8 cellular contexts compared by ENCODE assay signal in genomic region chr1:55212349-55213028, GRCh38. TPM values are rescaled to one million over a fixed set of nuclear protein-coding genes. Genes with fewer than 3 reads are reported as not detected.
DNase-seq lines count a peak whose midpoint lies in the region; TF ChIP-seq lines count a peak whose summit lies in the region.

No MANE protein-coding gene starts in this region.

- H3K79me2 ChIP-seq in MM.1S (ENCODE audit: low read length): peaks cover 83% of the 10 kb centered on the region

- H2AFZ ChIP-seq in MM.1S (ENCODE audit: low read length): no peak overlapping the region

- H3K4me3 ChIP-seq in Peyer's patch: peak overlapping the region; percentile 27 to 98 (median 86)
- peak overlapping the region; percentile 91 for H3K4me3 ChIP-seq in skeletal muscle satellite cell (ENCODE audit: low read length)
- H3K4me3 ChIP-seq in MM.1S (ENCODE audit: low read length): no peak overlapping the region

- no peak for TF ChIP-seq POLR2A in Peyer's patch (IDR thresholded peaks at IDR 0.05)
- TF ChIP-seq POLR2A in erythroblast (IDR thresholded peaks at IDR 0.05; ENCODE audit: low read length): no peak

- H3K4me2 ChIP-seq in skeletal muscle satellite cell (ENCODE audit: low read length) (peak overlapping the region; percentile 90), MM.1S (ENCODE audit: low read depth, low read length) (no peak overlapping the region)

- H3K9me3 ChIP-seq in Peyer's patch (no peaks in the 10 kb centered on the region), skeletal muscle satellite cell (replicated peaks; ENCODE audit: low read length) (no peaks in the 10 kb centered on the region), MM.1S (replicated peaks; ENCODE audit: insufficient read depth, low read length) (no peaks in the 10 kb centered on the region)

- H3K4me1 ChIP-seq in Peyer's patch (peaks cover 0 to 57% (median 11%) of the 10 kb centered on the region in 4 donors), skeletal muscle satellite cell (ENCODE audit: control insufficient read depth, insufficient read depth, low read length) (peaks cover 53% of the 10 kb centered on the region), MM.1S (ENCODE audit: low read length) (peaks cover 27% of the 10 kb centered on the region)

- H3K9me2 ChIP-seq in MM.1S (replicated peaks; ENCODE audit: insufficient read depth, low read length): no peaks in the 10 kb centered on the region

- no peaks in the 10 kb centered on the region for H3K27me3 ChIP-seq in Peyer's patch
- H3K27me3 ChIP-seq in skeletal muscle satellite cell (ENCODE audit: control insufficient read depth, insufficient read depth, low read length): no peaks in the 10 kb centered on the region
- H3K27me3 ChIP-seq in MM.1S (replicated peaks; ENCODE audit: insufficient read depth, low read length): no peaks in the 10 kb centered on the region

- H3K27ac ChIP-seq in Peyer's patch (peak overlapping the region in 2 of 4 donors; percentile 16 to 97), MM.1S (ENCODE audit: low read length) (no peak overlapping the region)

- TF ChIP-seq CTCF in Peyer's patch (IDR thresholded peaks at IDR 0.05) (no peak), MM.1S (IDR thresholded peaks at IDR 0.05; ENCODE audit: low read length) (no peak)

- no peaks in the 10 kb centered on the region for H3K36me3 ChIP-seq in Peyer's patch
- H3K36me3 ChIP-seq in skeletal muscle satellite cell (ENCODE audit: insufficient read depth, low read length): peaks cover 5% of the 10 kb centered on the region
- no peaks in the 10 kb centered on the region for H3K36me3 ChIP-seq in MM.1S (replicated peaks; ENCODE audit: insufficient read depth, low read length)

- intact Hi-C loops in posterior cingulate gyrus (cut with DNase I): loop anchor here (5.0 kb wide), 1 partner anchor 70 kb away; no protein-coding TSS in a partner anchor

- H3K9ac ChIP-seq in skeletal muscle satellite cell (ENCODE audit: low read depth, low read length) (no peak overlapping the region), MM.1S (ENCODE audit: low read length) (no peak overlapping the region)

- no peaks in the 10 kb centered on the region; the same call in 1 of the 2 replicates for H3F3A ChIP-seq in MM.1S (ENCODE audit: insufficient read depth, low read length)

- DNase-seq in NCI-H2107 treated with DMSO at 0.1 percent for 48 hours (lab: John Stamatoyannopoulos, UW; ENCODE audit: unreplicated experiment) (peak; percentile 74), NCI-H2107 (lab: John Stamatoyannopoulos, UW) (no peak), Peyer's patch (peak in 1 of 3 donors; percentile 27), erythroblast (lab: John Stamatoyannopoulos, UW) (peak; percentile 51 to 53), MM.1S (no peak), DMS153 treated with DMSO at 0.1 percent for 48 hours (lab: John Stamatoyannopoulos, UW; ENCODE audit: unreplicated experiment) (no peak), posterior cingulate gyrus (no peak)

- no peaks in the 10 kb centered on the region; the same call in 1 of the 2 replicates for H4K20me1 ChIP-seq in MM.1S (ENCODE audit: insufficient read depth, low read length)

RNA-seq across cellular contexts. Expression of gene USP24, which starts 2.7 kb away (rescaled TPM):
- 100 to 1,000 TPM in 1 of 4 donors, 10 to 100 TPM in 3; 37.1 to 130 (median 47.0) TPM for total RNA-seq in Peyer's patch
- total RNA-seq in skeletal muscle satellite cell (2012; rRNA removed): 29.2 and 34.7 TPM in 2 replicates

Comparison
In these comparisons a context has a peak if more than half of its experiments do, and no peak if none do; other contexts are left out.
1. DNase-seq: peak in NCI-H2107 treated with DMSO at 0.1 percent for 48 hours (single experiment) and erythroblast (2 of 2); none in NCI-H2107 (single experiment), MM.1S (single experiment), DMS153 treated with DMSO at 0.1 percent for 48 hours (single experiment) and posterior cingulate gyrus (0 of 10).